ENCODE assay signal across 1 cellular context in the genomic region with DNA sequence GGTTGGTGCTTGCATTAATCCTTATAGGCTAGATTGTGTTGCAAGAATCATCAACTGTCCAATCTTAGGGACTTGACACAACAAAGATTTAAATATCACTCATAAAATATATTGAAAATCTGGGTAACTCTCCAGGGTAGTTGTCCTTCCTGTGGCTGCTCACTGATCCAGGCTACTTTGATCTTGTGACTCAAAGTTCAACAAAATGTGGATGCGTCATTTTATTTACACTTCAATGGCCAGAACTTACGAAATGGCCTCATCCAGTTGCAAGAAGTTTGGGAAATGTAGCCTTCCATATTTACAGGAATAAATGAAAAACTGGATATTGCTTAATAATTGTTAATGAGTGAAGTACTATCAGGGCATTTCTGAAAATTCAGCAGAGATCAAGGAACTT.
TF ChIP-seq lines count a peak whose summit lies in the region.

No MANE protein-coding gene starts in this region.

TF ChIP-seq in HepG2, 621 proteins besides CTCF, POLR2A, EP300 and RAD21 (continued from another document and continues in another):
- TF ChIP-seq, protein P1, sequence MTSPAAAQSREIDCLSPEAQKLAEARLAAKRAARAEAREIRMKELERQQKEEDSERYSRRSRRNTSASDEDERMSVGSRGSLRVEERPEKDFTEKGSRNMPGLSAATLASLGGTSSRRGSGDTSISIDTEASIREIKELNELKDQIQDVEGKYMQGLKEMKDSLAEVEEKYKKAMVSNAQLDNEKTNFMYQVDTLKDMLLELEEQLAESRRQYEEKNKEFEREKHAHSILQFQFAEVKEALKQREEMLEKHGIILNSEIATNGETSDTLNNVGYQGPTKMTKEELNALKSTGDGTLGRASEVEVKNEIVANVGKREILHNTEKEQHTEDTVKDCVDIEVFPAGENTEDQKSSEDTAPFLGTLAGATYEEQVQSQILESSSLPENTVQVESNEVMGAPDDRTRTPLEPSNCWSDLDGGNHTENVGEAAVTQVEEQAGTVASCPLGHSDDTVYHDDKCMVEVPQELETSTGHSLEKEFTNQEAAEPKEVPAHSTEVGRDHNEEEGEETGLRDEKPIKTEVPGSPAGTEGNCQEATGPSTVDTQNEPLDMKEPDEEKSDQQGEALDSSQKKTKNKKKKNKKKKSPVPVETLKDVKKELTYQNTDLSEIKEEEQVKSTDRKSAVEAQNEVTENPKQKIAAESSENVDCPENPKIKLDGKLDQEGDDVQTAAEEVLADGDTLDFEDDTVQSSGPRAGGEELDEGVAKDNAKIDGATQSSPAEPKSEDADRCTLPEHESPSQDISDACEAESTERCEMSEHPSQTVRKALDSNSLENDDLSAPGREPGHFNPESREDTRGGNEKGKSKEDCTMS (CRISPR knock-in tag; conservative IDR thresholded peaks at IDR 0.05), result no peak
- no peak for TF ChIP-seq ZNF652 (CRISPR knock-in tag; IDR thresholded peaks at IDR 0.05; ENCODE audit: borderline replicate concordance, low read depth)
- TF ChIP-seq SNAI1 (CRISPR knock-in tag; IDR thresholded peaks at IDR 0.05; ENCODE audit: borderline replicate concordance), result no peak
- no peak for TF ChIP-seq ZNF569 (CRISPR knock-in tag; IDR thresholded peaks at IDR 0.05; ENCODE audit: borderline replicate concordance)
- no peak for TF ChIP-seq SATB2 (CRISPR knock-in tag; IDR thresholded peaks at IDR 0.05)
- TF ChIP-seq FOXJ3 (CRISPR knock-in tag; IDR thresholded peaks at IDR 0.05; ENCODE audit: borderline replicate concordance), result peak; percentile 34; the same call in 1 of the 2 replicates
- TF ChIP-seq NFYB (CRISPR knock-in tag; IDR thresholded peaks at IDR 0.05), result no peak
- no peak for TF ChIP-seq ZMYM3 (CRISPR knock-in tag; IDR thresholded peaks at IDR 0.05)
- no peak for TF ChIP-seq RXRA (CRISPR knock-in tag; IDR thresholded peaks at IDR 0.05)
- TF ChIP-seq ZNF335 (CRISPR knock-in tag; IDR thresholded peaks at IDR 0.05), result no peak
- no peak for TF ChIP-seq ZNF251 (CRISPR knock-in tag; IDR thresholded peaks at IDR 0.05)
- TF ChIP-seq HCFC1 (IDR thresholded peaks at IDR 0.05; ENCODE audit: low read depth, low read length), result no peak
- TF ChIP-seq DR1 (CRISPR knock-in tag; IDR thresholded peaks at IDR 0.05), result no peak
- no peak for TF ChIP-seq ELF4 (CRISPR knock-in tag; IDR thresholded peaks at IDR 0.05; ENCODE audit: borderline replicate concordance)
- no peak for TF ChIP-seq CBX5 (CRISPR knock-in tag; IDR thresholded peaks at IDR 0.05; ENCODE audit: borderline replicate concordance)
- no peak for TF ChIP-seq YY1 (IDR thresholded peaks at IDR 0.05; ENCODE audit: insufficient read depth, insufficient replicate concordance, low read depth, low read length)
- no peak for TF ChIP-seq NFKBIZ (CRISPR knock-in tag; IDR thresholded peaks at IDR 0.05)
- TF ChIP-seq SNAPC4 (CRISPR knock-in tag; IDR thresholded peaks at IDR 0.05), result no peak
- TF ChIP-seq, protein P2, sequence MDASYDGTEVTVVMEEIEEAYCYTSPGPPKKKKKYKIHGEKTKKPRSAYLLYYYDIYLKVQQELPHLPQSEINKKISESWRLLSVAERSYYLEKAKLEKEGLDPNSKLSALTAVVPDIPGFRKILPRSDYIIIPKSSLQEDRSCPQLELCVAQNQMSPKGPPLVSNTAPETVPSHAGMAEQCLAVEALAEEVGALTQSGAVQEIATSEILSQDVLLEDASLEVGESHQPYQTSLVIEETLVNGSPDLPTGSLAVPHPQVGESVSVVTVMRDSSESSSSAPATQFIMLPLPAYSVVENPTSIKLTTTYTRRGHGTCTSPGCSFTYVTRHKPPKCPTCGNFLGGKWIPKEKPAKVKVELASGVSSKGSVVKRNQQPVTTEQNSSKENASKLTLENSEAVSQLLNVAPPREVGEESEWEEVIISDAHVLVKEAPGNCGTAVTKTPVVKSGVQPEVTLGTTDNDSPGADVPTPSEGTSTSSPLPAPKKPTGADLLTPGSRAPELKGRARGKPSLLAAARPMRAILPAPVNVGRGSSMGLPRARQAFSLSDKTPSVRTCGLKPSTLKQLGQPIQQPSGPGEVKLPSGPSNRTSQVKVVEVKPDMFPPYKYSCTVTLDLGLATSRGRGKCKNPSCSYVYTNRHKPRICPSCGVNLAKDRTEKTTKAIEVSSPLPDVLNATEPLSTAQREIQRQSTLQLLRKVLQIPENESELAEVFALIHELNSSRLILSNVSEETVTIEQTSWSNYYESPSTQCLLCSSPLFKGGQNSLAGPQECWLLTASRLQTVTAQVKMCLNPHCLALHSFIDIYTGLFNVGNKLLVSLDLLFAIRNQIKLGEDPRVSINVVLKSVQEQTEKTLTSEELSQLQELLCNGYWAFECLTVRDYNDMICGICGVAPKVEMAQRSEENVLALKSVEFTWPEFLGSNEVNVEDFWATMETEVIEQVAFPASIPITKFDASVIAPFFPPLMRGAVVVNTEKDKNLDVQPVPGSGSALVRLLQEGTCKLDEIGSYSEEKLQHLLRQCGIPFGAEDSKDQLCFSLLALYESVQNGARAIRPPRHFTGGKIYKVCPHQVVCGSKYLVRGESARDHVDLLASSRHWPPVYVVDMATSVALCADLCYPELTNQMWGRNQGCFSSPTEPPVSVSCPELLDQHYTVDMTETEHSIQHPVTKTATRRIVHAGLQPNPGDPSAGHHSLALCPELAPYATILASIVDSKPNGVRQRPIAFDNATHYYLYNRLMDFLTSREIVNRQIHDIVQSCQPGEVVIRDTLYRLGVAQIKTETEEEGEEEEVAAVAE (CRISPR knock-in tag; IDR thresholded peaks at IDR 0.05; ENCODE audit: borderline replicate concordance), result 0 out of 2 replicates have a peak, but pooled peaks have one; percentile 42
- TF ChIP-seq REL (CRISPR knock-in tag; conservative IDR thresholded peaks at IDR 0.05), result no peak
- no peak for TF ChIP-seq SIN3A (IDR thresholded peaks at IDR 0.05; ENCODE audit: borderline replicate concordance, low read depth, low read length)
- no peak for TF ChIP-seq SSRP1 (CRISPR knock-in tag; IDR thresholded peaks at IDR 0.05)
- no peak for TF ChIP-seq PLRG1 (conservative IDR thresholded peaks at IDR 0.05)
- TF ChIP-seq, protein P3, sequence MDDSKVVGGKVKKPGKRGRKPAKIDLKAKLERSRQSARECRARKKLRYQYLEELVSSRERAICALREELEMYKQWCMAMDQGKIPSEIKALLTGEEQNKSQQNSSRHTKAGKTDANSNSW (CRISPR knock-in tag; IDR thresholded peaks at IDR 0.05; ENCODE audit: borderline replicate concordance), result no peak
- no peak for TF ChIP-seq ZBTB21 (CRISPR knock-in tag; IDR thresholded peaks at IDR 0.05)
- TF ChIP-seq ZNF605 (CRISPR knock-in tag; IDR thresholded peaks at IDR 0.05), result no peak
- no peak for TF ChIP-seq JDP2 (CRISPR knock-in tag; IDR thresholded peaks at IDR 0.05; ENCODE audit: borderline replicate concordance)
- TF ChIP-seq SP1 (IDR thresholded peaks at IDR 0.05), result no peak
- no peak for TF ChIP-seq SP1 (CRISPR knock-in tag; IDR thresholded peaks at IDR 0.05)
- TF ChIP-seq HNRNPH1 (optimal IDR thresholded peaks at IDR 0.05; ENCODE audit: low read depth, low read length), result no peak
- no peak for TF ChIP-seq ZNF724P (CRISPR knock-in tag; IDR thresholded peaks at IDR 0.05; ENCODE audit: borderline replicate concordance)
- peak; percentile 89 for TF ChIP-seq HMG20A (CRISPR knock-in tag; IDR thresholded peaks at IDR 0.05; ENCODE audit: borderline replicate concordance)
- TF ChIP-seq MBNL3 (CRISPR knock-in tag; conservative IDR thresholded peaks at IDR 0.05), result no peak
- no peak for TF ChIP-seq BRF2 (CRISPR knock-in tag; IDR thresholded peaks at IDR 0.05)
- TF ChIP-seq, protein P4, sequence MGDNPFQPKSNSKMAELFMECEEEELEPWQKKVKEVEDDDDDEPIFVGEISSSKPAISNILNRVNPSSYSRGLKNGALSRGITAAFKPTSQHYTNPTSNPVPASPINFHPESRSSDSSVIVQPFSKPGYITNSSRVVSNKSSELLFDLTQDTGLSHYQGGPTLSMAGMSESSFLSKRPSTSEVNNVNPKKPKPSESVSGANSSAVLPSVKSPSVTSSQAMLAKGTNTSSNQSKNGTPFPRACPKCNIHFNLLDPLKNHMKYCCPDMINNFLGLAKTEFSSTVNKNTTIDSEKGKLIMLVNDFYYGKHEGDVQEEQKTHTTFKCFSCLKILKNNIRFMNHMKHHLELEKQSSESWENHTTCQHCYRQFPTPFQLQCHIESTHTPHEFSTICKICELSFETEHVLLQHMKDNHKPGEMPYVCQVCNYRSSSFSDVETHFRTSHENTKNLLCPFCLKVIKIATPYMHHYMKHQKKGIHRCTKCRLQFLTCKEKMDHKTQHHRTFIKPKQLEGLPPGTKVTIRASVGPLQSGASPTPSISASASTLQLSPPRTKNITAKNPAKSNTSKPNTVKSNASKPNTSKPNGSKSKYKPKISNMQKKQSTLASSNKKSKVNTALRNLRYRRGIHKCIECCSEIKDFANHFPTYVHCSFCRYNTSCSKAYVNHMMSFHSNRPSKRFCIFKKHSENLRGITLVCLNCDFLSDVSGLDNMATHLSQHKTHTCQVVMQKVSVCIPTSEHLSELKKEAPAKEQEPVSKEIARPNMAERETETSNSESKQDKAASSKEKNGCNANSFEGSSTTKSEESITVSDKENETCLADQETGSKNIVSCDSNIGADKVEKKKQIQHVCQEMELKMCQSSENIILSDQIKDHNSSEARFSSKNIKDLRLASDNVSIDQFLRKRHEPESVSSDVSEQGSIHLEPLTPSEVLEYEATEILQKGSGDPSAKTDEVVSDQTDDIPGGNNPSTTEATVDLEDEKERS (CRISPR knock-in tag; IDR thresholded peaks at IDR 0.05), result 0 out of 2 replicates have a peak, but pooled peaks have one; percentile 77
- no peak for TF ChIP-seq ZNF30 (CRISPR knock-in tag; IDR thresholded peaks at IDR 0.05)
- TF ChIP-seq FOSL1 (CRISPR knock-in tag; IDR thresholded peaks at IDR 0.05; ENCODE audit: borderline replicate concordance), result peak; percentile 73; the same call in 1 of the 2 replicates
- TF ChIP-seq ZNF530 (CRISPR knock-in tag; IDR thresholded peaks at IDR 0.05; ENCODE audit: low read depth), result no peak
- TF ChIP-seq, protein P5, sequence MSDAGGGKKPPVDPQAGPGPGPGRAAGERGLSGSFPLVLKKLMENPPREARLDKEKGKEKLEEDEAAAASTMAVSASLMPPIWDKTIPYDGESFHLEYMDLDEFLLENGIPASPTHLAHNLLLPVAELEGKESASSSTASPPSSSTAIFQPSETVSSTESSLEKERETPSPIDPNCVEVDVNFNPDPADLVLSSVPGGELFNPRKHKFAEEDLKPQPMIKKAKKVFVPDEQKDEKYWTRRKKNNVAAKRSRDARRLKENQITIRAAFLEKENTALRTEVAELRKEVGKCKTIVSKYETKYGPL (CRISPR knock-in tag; IDR thresholded peaks at IDR 0.05), result no peak
- no peak for TF ChIP-seq ZNF660 (CRISPR knock-in tag; IDR thresholded peaks at IDR 0.05; ENCODE audit: borderline replicate concordance, low read depth)
- no peak for TF ChIP-seq TRAFD1 (CRISPR knock-in tag; IDR thresholded peaks at IDR 0.05; ENCODE audit: borderline replicate concordance)
